ENCODE assay signal across 18 cellular contexts in the genomic region with DNA sequence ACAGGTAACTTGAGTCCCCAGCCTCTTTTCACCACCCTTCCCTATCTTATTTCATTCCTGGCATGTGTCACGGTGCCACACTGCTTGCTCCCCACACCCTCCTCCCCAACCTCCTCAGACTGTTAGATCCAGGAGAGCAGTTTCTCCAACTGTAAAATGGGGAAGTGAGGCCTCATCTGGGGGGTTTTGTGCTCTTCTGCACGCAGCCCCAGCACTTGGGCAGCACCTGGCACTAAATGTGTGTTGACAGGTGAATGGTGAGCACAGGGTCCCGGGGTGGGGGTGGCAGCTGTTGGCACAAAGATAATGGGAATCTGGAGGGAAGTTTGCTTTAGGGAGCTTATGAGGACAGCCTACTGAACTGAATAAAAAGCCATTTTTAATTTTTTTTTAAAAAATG.
DNase-seq lines count a peak whose midpoint lies in the region; ATAC-seq and TF ChIP-seq lines count a peak whose summit lies in the region.
"Had no signal": no experiment of that assay in that cellular context is flagged by ENCODE, and none has a peak within 500 bp of the region (broad histone marks: within the 10 kb centered on the region; RNA-seq: fewer than 3 reads in every experiment).

No MANE protein-coding gene starts in this region.

- ATAC-seq in GM18868 (IDR thresholded peaks at IDR 0.05; ENCODE audit: unreplicated experiment), result no peak
- no peak for ATAC-seq in GM18519 (IDR thresholded peaks at IDR 0.05; ENCODE audit: low FRiP score, unreplicated experiment)
- ATAC-seq: body of pancreas had no signal

- DNase-seq in HL-60 (ENCODE audit: low read depth in 1 of 2, low spot score in 1 of 2), result peak; percentile 45 to 60
- DNase-seq in NCI-H146 treated with DMSO at 0.1 percent for 48 hours (lab: John Stamatoyannopoulos, UW; ENCODE audit: unreplicated experiment), result peak; percentile 22
- peak; percentile 49 for DNase-seq in NCI-H69 (lab: John Stamatoyannopoulos, UW)
- peak; percentile 82 for DNase-seq in left kidney (ENCODE audit: low read depth, low spot score)
- no peak for DNase-seq in testis
- DNase-seq: activated CD4-positive, alpha-beta memory T cell treated with anti-CD3 and anti-CD28 coated beads, Interleukin-2, amount 10 ng/mL, durations not matched to agents 7 days and 5 days; activated naive CD4-positive, alpha-beta T cell treated with anti-CD3 and anti-CD28 coated beads, Interleukin-2, amount 50 U/mL, for 16 hours; activated T-cell treated with anti-CD3 and anti-CD28 coated beads, Interleukin-2, amount 50 U/mL, for 24 hours; body of pancreas; hippocampal formation; Karpas-422; NCI-H82; stimulated activated CD4-positive, alpha-beta T cell treated with anti-CD3 and anti-CD28 coated beads, Interleukin-15, amount 100 ng/mL, for 24 hours; stimulated activated naive CD4-positive, alpha-beta T cell had no signal

- no peak for TF ChIP-seq POLR2A in testis (IDR thresholded peaks at IDR 0.05)

- peak overlapping the region; percentile 32 for H3K27ac ChIP-seq in HL-60 (replicated peaks)
- no peak overlapping the region for H3K27ac ChIP-seq in testis
- H3K27ac ChIP-seq: body of pancreas, right atrium auricular region had no signal

- 63 to 67% methylated on average over 3 of the region's 3 CpGs for WGBS in testis, 2 donors

- no peaks in the 10 kb centered on the region for H3K4me1 ChIP-seq in testis
- H3K4me1 ChIP-seq: body of pancreas, HAP-1, right atrium auricular region had no signal

- H3K4me3 ChIP-seq in HL-60 (replicated peaks; ENCODE audit: insufficient read depth, low read length) (no peak overlapping the region), testis (no peak overlapping the region)
- H3K4me3 ChIP-seq: body of pancreas, HAP-1, right atrium auricular region had no signal

- intact Hi-C loops in testis (cut with DNase I; ENCODE audit: low total_unique reads), result no loop called here

- TF ChIP-seq CTCF in HL-60 (IDR thresholded peaks at IDR 0.05; ENCODE audit: insufficient read depth, low read length) (no peak), testis (IDR thresholded peaks at IDR 0.05) (no peak)

- H3K9me3 ChIP-seq in testis, result no peaks in the 10 kb centered on the region
- H3K9me3 ChIP-seq: body of pancreas, HAP-1 had no signal

- H3K36me3 ChIP-seq in testis (ENCODE audit: low read depth, missing control alignments), result no peaks in the 10 kb centered on the region
- H3K36me3 ChIP-seq: HAP-1, right atrium auricular region had no signal

- H3K27me3 ChIP-seq in HL-60 (ENCODE audit: insufficient read depth, poor library complexity, severe bottlenecking) (no peaks in the 10 kb centered on the region), testis (no peaks in the 10 kb centered on the region)
- H3K27me3 ChIP-seq: body of pancreas had no signal
